In the genomic region with DNA sequence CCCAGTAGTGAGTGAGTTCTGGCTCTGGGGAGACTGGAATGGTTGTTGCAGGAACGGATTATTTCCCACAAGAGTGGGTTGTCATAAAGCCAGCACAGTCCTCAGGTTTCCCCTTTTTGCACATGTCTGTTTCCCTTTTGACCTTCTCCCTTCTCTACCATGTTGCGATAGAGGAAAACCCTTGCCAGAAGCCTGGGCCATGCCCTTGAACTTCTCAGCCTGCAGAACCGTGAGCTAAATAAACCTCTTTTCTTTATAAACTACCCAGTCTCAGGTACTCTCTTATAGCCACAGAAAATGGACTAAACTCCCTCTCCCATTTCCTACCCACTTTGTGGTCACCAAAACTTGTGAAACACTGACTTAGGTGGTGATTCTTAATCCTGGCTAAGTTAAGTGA, we compare ENCODE assay signal across 19 cellular contexts. TPM values are rescaled to one million over a fixed set of nuclear protein-coding genes. Genes with fewer than 3 reads are reported as not detected.
DNase-seq lines count a peak whose midpoint lies in the region; ATAC-seq and TF ChIP-seq lines count a peak whose summit lies in the region.
"Had no signal": no experiment of that assay in that cellular context is flagged by ENCODE, and none has a peak within 500 bp of the region (broad histone marks: within the 10 kb centered on the region; RNA-seq: fewer than 3 reads in every experiment).

No MANE protein-coding gene starts in this region.

- CTCF ChIA-PET in Calu3 (lab: Charles Lee) = interaction anchor here (0.7 kb wide), 1 partner anchor 1107 kb away, joined by 6 read pairs; no protein-coding TSS in a partner anchor

- no peak for DNase-seq in heart right ventricle
- DNase-seq in Right ventricle myocardium superior = no peak
- peak; percentile 18 for DNase-seq in NB4 (ENCODE audit: low read depth)
- DNase-seq in T-helper 17 cell = no peak
- DNase-seq in psoas muscle = no peak
- no peak for DNase-seq in stimulated activated naive CD4-positive, alpha-beta T cell (lab: John Stamatoyannopoulos, UW)
- DNase-seq in Calu3 = no peak
- DNase-seq: BE2C, DMS79, Kasumi-1, NCI-H1417 treated with DMSO at 0.1 percent for 48 hours, NCI-H187 treated with DMSO at 0.1 percent for 48 hours, NCI-H2227 treated with DMSO at 0.1 percent for 48 hours, NCI-H510A treated with DMSO at 0.1 percent for 48 hours, NCI-H774, SJCRH30 had no signal

- H3K27ac ChIP-seq in heart right ventricle (peak overlapping the region in 9 of 10 donors; percentile 26 to 81 (median 57)), psoas muscle (peak overlapping the region; percentile 37)
- H3K27ac ChIP-seq: Peyer's patch, SJCRH30 had no signal

- H3K9me3 ChIP-seq in heart right ventricle = peaks cover 0 to 3% (median 0%) of the 10 kb centered on the region in 11 donors
- H3K9me3 ChIP-seq in T-helper 17 cell (ENCODE audit: control insufficient read depth, low read length, poor library complexity, severe bottlenecking) = no peaks in the 10 kb centered on the region
- H3K9me3 ChIP-seq in psoas muscle = no peaks in the 10 kb centered on the region
- H3K9me3 ChIP-seq: BE2C, Peyer's patch, SJCRH30 had no signal

- H3K4me1 ChIP-seq in heart right ventricle (peaks cover 0 to 25% (median 11%) of the 10 kb centered on the region in 9 donors), psoas muscle (no peaks in the 10 kb centered on the region)
- H3K4me1 ChIP-seq: BE2C, Peyer's patch, SJCRH30 had no signal

- no peaks in the 10 kb centered on the region for H3K27me3 ChIP-seq in heart right ventricle
- no peaks in the 10 kb centered on the region for H3K27me3 ChIP-seq in psoas muscle (ENCODE audit: insufficient read depth in 3 of 3, low read length in 2 of 3)
- H3K27me3 ChIP-seq: BE2C, Peyer's patch had no signal

- intact Hi-C loops in heart right ventricle (cut with DNase I) (no loop called here), Right ventricle myocardium superior (cut with DNase I) (no loop called here), psoas muscle (cut with DNase I) (no loop called here), Calu3 (cut with micrococcal nuclease; ENCODE audit: unreplicated experiment) (no loop called here)

- H3K4me3 ChIP-seq in heart right ventricle (no peak overlapping the region), NB4 (ENCODE audit: low read depth, low read length) (no peak overlapping the region), psoas muscle (no peak overlapping the region)
- H3K4me3 ChIP-seq: Peyer's patch, SJCRH30 had no signal

- TF ChIP-seq POLR2A in NB4 (IDR thresholded peaks at IDR 0.05; ENCODE audit: extremely low read depth, insufficient read length) = no peak

- no peak for TF ChIP-seq CTCF in heart right ventricle (IDR thresholded peaks at IDR 0.05)
- no peak for TF ChIP-seq CTCF in NB4 (IDR thresholded peaks at IDR 0.05; ENCODE audit: low read depth, low read length)
- TF ChIP-seq CTCF in psoas muscle (IDR thresholded peaks at IDR 0.05) = no peak
- TF ChIP-seq CTCF in Calu3 (IDR thresholded peaks at IDR 0.05; ENCODE audit: unreplicated experiment) = no peak

- H3K27me3 Mint-ChIP-seq in T-helper 17 cell (no peaks in the 10 kb centered on the region), Calu3 (ENCODE audit: unreplicated experiment) (peaks cover 41% of the 10 kb centered on the region)

- H3K36me3 Mint-ChIP-seq in T-helper 17 cell (ENCODE audit: low read depth) = no peaks in the 10 kb centered on the region
- H3K36me3 Mint-ChIP-seq in Calu3 (ENCODE audit: insufficient read depth, unreplicated experiment) = no peaks in the 10 kb centered on the region

- H3K9me3 Mint-ChIP-seq in Calu3 (ENCODE audit: low read depth, unreplicated experiment) = no peaks in the 10 kb centered on the region

- H3K27ac Mint-ChIP-seq in T-helper 17 cell (peak overlapping the region; percentile 27), Calu3 (ENCODE audit: unreplicated experiment) (no peak overlapping the region)

- WGBS in heart right ventricle, 2 donors = 79 to 81% methylated on average over 3 of the region's 3 CpGs
- 65 to 74% (median 67%) methylated on average over 3 of the region's 3 CpGs for WGBS in psoas muscle, 3 donors

- no peak for ATAC-seq in heart right ventricle
- no peak for ATAC-seq in Right ventricle myocardium superior (ENCODE audit: poor library complexity)
- ATAC-seq in T-helper 17 cell = no peak
- ATAC-seq in psoas muscle = no peak

- H3K4me3 Mint-ChIP-seq in T-helper 17 cell = no peak overlapping the region
- H3K4me3 Mint-ChIP-seq in Calu3 (ENCODE audit: low read depth, unreplicated experiment) = no peak overlapping the region

- H3K4me1 Mint-ChIP-seq in T-helper 17 cell (peaks cover 5% of the 10 kb centered on the region), Calu3 (ENCODE audit: low read depth, unreplicated experiment) (no peaks in the 10 kb centered on the region)

- no peaks in the 10 kb centered on the region for H3K36me3 ChIP-seq in heart right ventricle
- H3K36me3 ChIP-seq in psoas muscle (ENCODE audit: insufficient read depth in 1 of 2, low read depth in 1 of 2) = no peaks in the 10 kb centered on the region
- H3K36me3 ChIP-seq: BE2C, Peyer's patch, SJCRH30 had no signal

- no TSS peak for BruUV-seq in Calu3 (replicated peaks; lab: Mats Ljungman, UMichigan)

RNA-seq across cellular contexts. Expression of gene PPP1R16B, which starts 7.2 kb away (rescaled TPM):
- 10 to 100 TPM in 2 of 10 donors, 1 to 10 TPM in 8; 2.7 to 13.8 (median 6.6) TPM for total RNA-seq in heart right ventricle
- polyA plus RNA-seq in heart right ventricle = 1 to 10 TPM; 2.5 to 5.4 TPM
- total RNA-seq in Right ventricle myocardium superior = 6.8 TPM
- 10 to 100 TPM; 45.6 to 60.9 TPM for total RNA-seq in T-helper 17 cell
- 1 to 10 TPM; 2.9 to 5.2 (median 5.1) TPM for total RNA-seq in psoas muscle
- 1 to 10 TPM; 1.6 to 4.1 (median 2.3) TPM for polyA plus RNA-seq in psoas muscle
- 0.10 TPM in 1 of 2 replicates, not detected in the other for total RNA-seq in Calu3 (2022)
- total RNA-seq: H4, MCF 10A had no signal

RNA-seq across cellular contexts. Expression of gene ACTR5, which starts 50.0 kb away (rescaled TPM):
- total RNA-seq in heart right ventricle = 1 to 10 TPM; 1.5 to 4.1 (median 2.8) TPM
- 1 to 10 TPM; 4.0 to 5.4 TPM for polyA plus RNA-seq in heart right ventricle
- total RNA-seq in Right ventricle myocardium superior = 3.2 TPM
- total RNA-seq in T-helper 17 cell = 10 to 100 TPM; 12.2 to 14.6 TPM
- total RNA-seq in psoas muscle = 1 to 10 TPM; 3.8 to 5.3 (median 4.7) TPM
- 1 to 10 TPM; 5.3 to 9.3 (median 6.8) TPM for polyA plus RNA-seq in psoas muscle
- total RNA-seq in Calu3 (2022) = 12.9 and 14.7 TPM in 2 replicates
